Comparison of ENCODE assay signal across 8 cellular contexts in the genomic region with DNA sequence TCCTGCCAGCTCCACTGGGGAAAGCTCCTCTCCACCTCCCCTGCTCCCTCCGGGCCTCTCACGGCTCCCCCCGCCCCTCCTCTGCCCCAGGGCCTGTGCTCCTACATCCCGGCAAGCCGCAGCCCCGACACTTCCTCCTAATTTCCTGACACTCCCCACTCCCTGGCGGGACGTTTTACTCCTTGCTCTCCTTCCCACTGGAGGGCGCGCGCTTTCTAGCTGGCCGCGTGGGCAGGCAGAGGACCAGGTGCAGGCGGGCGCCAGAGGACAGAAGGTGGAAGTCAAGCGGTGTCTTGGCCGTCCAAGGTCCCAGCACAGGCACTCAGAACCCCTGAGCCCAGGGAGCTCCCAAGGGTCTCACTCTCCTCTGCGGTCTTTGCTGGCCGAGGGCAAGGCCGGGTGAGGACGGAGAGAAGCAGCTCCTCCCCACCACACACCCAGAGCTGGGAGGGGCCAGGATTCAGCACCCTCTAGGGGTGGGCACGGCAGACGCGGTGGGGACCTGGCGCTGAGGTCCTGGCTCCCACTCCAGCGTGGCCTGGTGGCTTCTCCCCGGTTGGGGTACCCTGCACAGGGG. TPM values are rescaled to one million over a fixed set of nuclear protein-coding genes. Genes with fewer than 3 reads are reported as not detected.
DNase-seq lines count a peak whose midpoint lies in the region; ATAC-seq, FAIRE-seq and TF ChIP-seq lines count a peak whose summit lies in the region.

No MANE protein-coding gene starts in this region.

- H3K4me1 Mint-ChIP-seq in progenitor cell of endocrine pancreas (ENCODE audit: low read depth), result peaks cover 5% of the 10 kb centered on the region

- no peak overlapping the region for H3K27ac ChIP-seq in HUES6 (ENCODE audit: low read depth, low read length)

- DNase-seq in ELF-1 (ENCODE audit: low read depth, low spot score) (peak; percentile 60), cardiac septum (ENCODE audit: low spot score) (peak; percentile 94), progenitor cell of endocrine pancreas (ENCODE audit: low spot score, unreplicated experiment) (no peak), T-helper 9 cell (no peak), urothelium cell line (ENCODE audit: low spot score) (no peak)
- peak; percentile 74 for DNase-seq in activated CD8-positive, alpha-beta memory T cell treated with anti-CD3 and anti-CD28 coated beads for 24 hours

- intact Hi-C loops in cardiac septum (cut with DNase I), result loop anchor here (10.0 kb wide), 1 partner anchor 113 kb away; no protein-coding TSS in a partner anchor

- H3K27me3 Mint-ChIP-seq in progenitor cell of endocrine pancreas, result peaks cover 20% of the 10 kb centered on the region

- peak overlapping the region; percentile 51 for H3K4me3 ChIP-seq in HUES6 (ENCODE audit: low read depth, low read length)

- H3K4me3 Mint-ChIP-seq in progenitor cell of endocrine pancreas (ENCODE audit: low read depth), result peak overlapping the region; percentile 53

- peaks cover 25% of the 10 kb centered on the region for H3K4me1 ChIP-seq in HUES6 (ENCODE audit: control insufficient read depth, insufficient read depth, low read length)

- peak; percentile 37 for TF ChIP-seq CTCF in progenitor cell of endocrine pancreas (IDR thresholded peaks at IDR 0.05; ENCODE audit: unreplicated experiment)

- ATAC-seq in GM18498 (IDR thresholded peaks at IDR 0.05; ENCODE audit: unreplicated experiment), result no peak

- H3K27me3 ChIP-seq in HUES6 (ENCODE audit: control insufficient read depth, insufficient read depth, low read length), result peaks cover 8% of the 10 kb centered on the region

- H3K27ac Mint-ChIP-seq in progenitor cell of endocrine pancreas, result no peak overlapping the region

- no peaks in the 10 kb centered on the region for H3K9me3 Mint-ChIP-seq in progenitor cell of endocrine pancreas (ENCODE audit: low read depth)

- no peaks in the 10 kb centered on the region for H3K36me3 ChIP-seq in HUES6 (ENCODE audit: control insufficient read depth, insufficient read depth, low read length)

- H3K9me3 ChIP-seq in HUES6 (ENCODE audit: control insufficient read depth, insufficient read depth, low read depth, low read length), result no peaks in the 10 kb centered on the region

- no peak for FAIRE-seq in urothelium cell line (lab: Jason Lieb, UNC)

- no peak overlapping the region for H3K9ac ChIP-seq in HUES6 (ENCODE audit: low read length)

- H3K36me3 Mint-ChIP-seq in progenitor cell of endocrine pancreas (ENCODE audit: insufficient read depth), result no peaks in the 10 kb centered on the region

RNA-seq across cellular contexts. Expression of a gene that starts 19.1 kb away (rescaled TPM):
- total RNA-seq in cardiac septum, result 4.3 TPM
- 13.7 and 16.3 TPM in 2 replicates for total RNA-seq in progenitor cell of endocrine pancreas

RNA-seq across cellular contexts. Expression of a gene that starts 19.9 kb away (rescaled TPM):
- total RNA-seq in cardiac septum (0.40 TPM), progenitor cell of endocrine pancreas (1.2 TPM in 2 replicates)

RNA-seq across cellular contexts. Expression of a gene that starts 27.6 kb away (rescaled TPM):
- not detected for total RNA-seq in cardiac septum
- total RNA-seq in progenitor cell of endocrine pancreas, result not detected in 2 replicates

RNA-seq across cellular contexts. Expression of a gene that starts 51.1 kb away (rescaled TPM):
- total RNA-seq in cardiac septum (39.4 TPM), progenitor cell of endocrine pancreas (63.2 and 77.0 TPM in 2 replicates)

RNA-seq across cellular contexts. Expression of a gene that starts 51.1 kb away (rescaled TPM):
- total RNA-seq in cardiac septum (34.4 TPM), progenitor cell of endocrine pancreas (54.2 and 56.8 TPM in 2 replicates)

Comparison
In these comparisons a context has a peak if more than half of its experiments do, and no peak if none do; other contexts are left out.
1. DNase-seq: peak in ELF-1 (single experiment), activated CD8-positive, alpha-beta memory T cell treated with anti-CD3 and anti-CD28 coated beads for 24 hours (single experiment) and cardiac septum (single experiment); none in progenitor cell of endocrine pancreas (single experiment), T-helper 9 cell (single experiment) and urothelium cell line (single experiment).